In the genomic region with DNA sequence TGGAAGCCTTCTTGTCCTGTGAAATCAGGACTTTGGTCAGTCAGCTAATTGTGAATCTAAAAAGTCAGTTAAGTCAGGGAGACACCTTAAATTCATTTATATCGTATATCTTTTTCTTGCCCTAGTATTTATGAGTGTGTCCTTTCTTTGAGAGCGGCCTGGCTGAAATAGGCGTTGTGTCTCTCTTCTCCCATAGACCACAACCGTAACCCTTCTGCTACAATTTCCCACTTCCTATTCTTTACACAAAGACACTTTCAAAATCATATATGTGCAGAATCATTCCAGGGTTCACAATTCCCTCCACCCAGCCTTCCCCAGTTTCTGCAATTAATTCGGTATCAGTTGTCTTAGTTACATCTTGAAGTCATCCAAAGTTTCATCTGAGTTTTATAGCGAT, we compare ENCODE assay signal across 26 cellular contexts. TPM values are rescaled to one million over a fixed set of nuclear protein-coding genes. Genes with fewer than 3 reads are reported as not detected.
DNase-seq lines count a peak whose midpoint lies in the region; ATAC-seq and TF ChIP-seq lines count a peak whose summit lies in the region.
"Had no signal": no experiment of that assay in that cellular context is flagged by ENCODE, and none has a peak within 500 bp of the region (broad histone marks: within the 10 kb centered on the region; RNA-seq: fewer than 3 reads in every experiment).

No MANE protein-coding gene starts in this region.

- no peak overlapping the region for H3K27ac Mint-ChIP-seq in activated CD4-positive, alpha-beta T cell treated with anti-CD3 and anti-CD28 coated beads, Interleukin-2, amount 10 ng/mL, durations not matched to agents 7 days and 5 days
- H3K27ac Mint-ChIP-seq in T-cell: peak overlapping the region in 1 of 2 donors; percentile 13
- H3K27ac Mint-ChIP-seq in stimulated activated memory B cell treated with anti-CD40 and anti-IgM and Interleukin-4, amounts not matched to agents 10 μg/mL and 1 μg/mL and 100 μg/mL, for 72 hours: peak overlapping the region; percentile 29
- H3K27ac Mint-ChIP-seq in Calu3 (ENCODE audit: unreplicated experiment): no peak overlapping the region
- H3K27ac Mint-ChIP-seq: activated naive CD4-positive, alpha-beta T cell treated with anti-CD3 and anti-CD28 coated beads for 36 hours; stimulated activated naive CD8-positive, alpha-beta T cell treated with anti-CD3 and anti-CD28 coated beads, Interleukin-15, Interleukin-2, amounts not matched to agents 100 ng/mL and 50 ng/mL, for 24 hours had no signal

- intact Hi-C loops in Calu3 (cut with micrococcal nuclease; ENCODE audit: unreplicated experiment): no loop called here
- intact Hi-C loops in posterior vena cava (cut with DNase I): loop anchor here in 1 of 2 donors (5.0 kb wide), 1 partner anchor 85 kb away; no protein-coding TSS in a partner anchor

- POLR2A ChIA-PET in activated CD4-positive, alpha-beta T cell treated with anti-CD3 and anti-CD28 coated beads, Interleukin-2, amount 10 ng/mL, durations not matched to agents 7 days and 5 days (lab: Charles Lee): no interaction called here
- POLR2A ChIA-PET in T-cell (lab: Charles Lee): interaction anchor here in 1 of 2 donors (0.6 kb wide), 1 partner anchor 62 kb away, joined by 7 read pairs; no protein-coding TSS in a partner anchor

- TF ChIP-seq CTCF in Calu3 (IDR thresholded peaks at IDR 0.05; ENCODE audit: unreplicated experiment): no peak

- CTCF ChIA-PET in activated CD4-positive, alpha-beta T cell treated with anti-CD3 and anti-CD28 coated beads, Interleukin-2, amount 10 ng/mL, durations not matched to agents 7 days and 5 days (lab: Charles Lee): no interaction called here
- CTCF ChIA-PET in T-cell (lab: Charles Lee): no interaction called here
- CTCF ChIA-PET in Calu3 (lab: Charles Lee): interaction anchor here (0.5 kb wide), 1 partner anchor 378 kb away, joined by 3 read pairs; no protein-coding TSS in a partner anchor

- ATAC-seq in GM21423 (IDR thresholded peaks at IDR 0.05; ENCODE audit: unreplicated experiment) (peak; percentile 56), T-cell (replicated peaks in 1 of 4) (no peak), GM18868 (IDR thresholded peaks at IDR 0.05; ENCODE audit: unreplicated experiment) (no peak)
- no peak for ATAC-seq in stimulated activated memory B cell treated with anti-CD40 and anti-IgM and Interleukin-4, amounts not matched to agents 10 μg/mL and 1 μg/mL and 100 μg/mL, for 72 hours
- ATAC-seq: left colon, PC-3, right cardiac atrium had no signal

- peak overlapping the region; percentile 15 for H3K4me3 Mint-ChIP-seq in activated CD4-positive, alpha-beta T cell treated with anti-CD3 and anti-CD28 coated beads, Interleukin-2, amount 10 ng/mL, durations not matched to agents 7 days and 5 days
- H3K4me3 Mint-ChIP-seq in T-cell (peak overlapping the region in 2 of 3 donors; percentile 7 to 65), Calu3 (ENCODE audit: low read depth, unreplicated experiment) (no peak overlapping the region)
- H3K4me3 Mint-ChIP-seq in stimulated activated memory B cell treated with anti-CD40 and anti-IgM and Interleukin-4, amounts not matched to agents 10 μg/mL and 1 μg/mL and 100 μg/mL, for 72 hours: no peak overlapping the region
- H3K4me3 Mint-ChIP-seq: activated naive CD4-positive, alpha-beta T cell treated with anti-CD3 and anti-CD28 coated beads for 36 hours; activated T-cell treated with anti-CD3 and anti-CD28 coated beads, Interleukin-2, amount 50 U/mL, for 24 hours; stimulated activated naive CD8-positive, alpha-beta T cell treated with anti-CD3 and anti-CD28 coated beads, Interleukin-15, Interleukin-2, amounts not matched to agents 100 ng/mL and 50 ng/mL, for 24 hours had no signal

- H3K27me3 Mint-ChIP-seq in activated CD4-positive, alpha-beta T cell treated with anti-CD3 and anti-CD28 coated beads, Interleukin-2, amount 10 ng/mL, durations not matched to agents 7 days and 5 days: peaks cover 32% of the 10 kb centered on the region
- no peaks in the 10 kb centered on the region for H3K27me3 Mint-ChIP-seq in T-cell
- no peaks in the 10 kb centered on the region for H3K27me3 Mint-ChIP-seq in stimulated activated memory B cell treated with anti-CD40 and anti-IgM and Interleukin-4, amounts not matched to agents 10 μg/mL and 1 μg/mL and 100 μg/mL, for 72 hours
- H3K27me3 Mint-ChIP-seq in Calu3 (ENCODE audit: unreplicated experiment): no peaks in the 10 kb centered on the region
- H3K27me3 Mint-ChIP-seq: stimulated activated naive CD8-positive, alpha-beta T cell treated with anti-CD3 and anti-CD28 coated beads, Interleukin-15, Interleukin-2, amounts not matched to agents 100 ng/mL and 50 ng/mL, for 24 hours had no signal

- no peaks in the 10 kb centered on the region for H3K9me3 Mint-ChIP-seq in activated CD4-positive, alpha-beta T cell treated with anti-CD3 and anti-CD28 coated beads, Interleukin-2, amount 10 ng/mL, durations not matched to agents 7 days and 5 days
- no peaks in the 10 kb centered on the region for H3K9me3 Mint-ChIP-seq in T-cell
- H3K9me3 Mint-ChIP-seq in stimulated activated memory B cell treated with anti-CD40 and anti-IgM and Interleukin-4, amounts not matched to agents 10 μg/mL and 1 μg/mL and 100 μg/mL, for 72 hours: no peaks in the 10 kb centered on the region
- no peaks in the 10 kb centered on the region for H3K9me3 Mint-ChIP-seq in Calu3 (ENCODE audit: low read depth, unreplicated experiment)
- H3K9me3 Mint-ChIP-seq: activated naive CD4-positive, alpha-beta T cell treated with anti-CD3 and anti-CD28 coated beads for 36 hours; activated T-cell treated with anti-CD3 and anti-CD28 coated beads, Interleukin-2, amount 50 U/mL, for 24 hours; stimulated activated naive CD8-positive, alpha-beta T cell treated with anti-CD3 and anti-CD28 coated beads, Interleukin-15, Interleukin-2, amounts not matched to agents 100 ng/mL and 50 ng/mL, for 24 hours had no signal

- DNase-seq in activated CD4-positive, alpha-beta T cell treated with anti-CD3 and anti-CD28 coated beads, Interleukin-2, amount 10 ng/mL, durations not matched to agents 7 days and 5 days: no peak
- DNase-seq in activated CD4-positive, alpha-beta T cell treated with anti-CD3 and anti-CD28 coated beads, Interleukin-2, amount 50 U/mL, for 48 hours: no peak
- DNase-seq in T-cell: no peak
- DNase-seq in Calu3: no peak
- DNase-seq in posterior vena cava (ENCODE audit: low spot score): no peak
- DNase-seq: activated naive CD4-positive, alpha-beta T cell treated with anti-CD3 and anti-CD28 coated beads for 36 hours; activated T-cell treated with anti-CD3 and anti-CD28 coated beads, Interleukin-2, amount 50 U/mL, for 24 hours; CD4-positive, CD25-positive, alpha-beta regulatory T cell; central memory CD4-positive, alpha-beta T cell; dorsolateral prefrontal cortex; GDM1; head of caudate nucleus; left colon; mesenchymal stem cell; NCI-H1048; NCI-H187 treated with DMSO at 0.1 percent for 48 hours; pancreas; PC-3; right cardiac atrium; Right ventricle myocardium superior; stimulated activated CD4-positive, alpha-beta T cell treated with anti-CD3 and anti-CD28 coated beads, Interleukin-4, amount 100 ng/mL, for 24 hours; trophoblast cell had no signal

- no peaks in the 10 kb centered on the region for H3K36me3 Mint-ChIP-seq in activated CD4-positive, alpha-beta T cell treated with anti-CD3 and anti-CD28 coated beads, Interleukin-2, amount 10 ng/mL, durations not matched to agents 7 days and 5 days (ENCODE audit: low read depth)
- H3K36me3 Mint-ChIP-seq in T-cell (no peaks in the 10 kb centered on the region), Calu3 (ENCODE audit: insufficient read depth, unreplicated experiment) (no peaks in the 10 kb centered on the region)
- H3K36me3 Mint-ChIP-seq in stimulated activated memory B cell treated with anti-CD40 and anti-IgM and Interleukin-4, amounts not matched to agents 10 μg/mL and 1 μg/mL and 100 μg/mL, for 72 hours: no peaks in the 10 kb centered on the region
- H3K36me3 Mint-ChIP-seq: CD4-positive, CD25-positive, alpha-beta regulatory T cell had no signal

- peaks cover 37% of the 10 kb centered on the region for H3K4me1 Mint-ChIP-seq in activated CD4-positive, alpha-beta T cell treated with anti-CD3 and anti-CD28 coated beads, Interleukin-2, amount 10 ng/mL, durations not matched to agents 7 days and 5 days
- H3K4me1 Mint-ChIP-seq in T-cell (peaks cover 29 to 40% (median 39%) of the 10 kb centered on the region in 3 donors), Calu3 (ENCODE audit: low read depth, unreplicated experiment) (no peaks in the 10 kb centered on the region)
- H3K4me1 Mint-ChIP-seq in stimulated activated memory B cell treated with anti-CD40 and anti-IgM and Interleukin-4, amounts not matched to agents 10 μg/mL and 1 μg/mL and 100 μg/mL, for 72 hours: peaks cover 37% of the 10 kb centered on the region

- no TSS peak for BruUV-seq in Calu3 (replicated peaks; lab: Mats Ljungman, UMichigan)

RNA-seq across cellular contexts. Expression of a gene that starts 14.0 kb away (rescaled TPM):
- 100 to 1,000 TPM; 780 to 845 TPM for total RNA-seq in activated CD4-positive, alpha-beta T cell treated with anti-CD3 and anti-CD28 coated beads, Interleukin-2, amount 10 ng/mL, durations not matched to agents 7 days and 5 days
- total RNA-seq in T-cell (100 to 1,000 TPM; 205 to 265 (median 221) TPM), Calu3 (2022) (312 and 343 TPM in 2 replicates), posterior vena cava (10 to 100 TPM; 55.0 to 66.0 TPM)

RNA-seq across cellular contexts. Expression of a gene that starts 16.4 kb away (rescaled TPM):
- total RNA-seq in activated CD4-positive, alpha-beta T cell treated with anti-CD3 and anti-CD28 coated beads, Interleukin-2, amount 10 ng/mL, durations not matched to agents 7 days and 5 days: 10 to 100 TPM; 37.5 to 46.2 TPM
- 100 to 1,000 TPM in 3 of 5 donors, 10 to 100 TPM in 2; 96.1 to 135 (median 127) TPM for total RNA-seq in T-cell
- total RNA-seq in Calu3 (2022): 90.4 and 93.6 TPM in 2 replicates
- total RNA-seq in posterior vena cava: 10 to 100 TPM; 48.5 to 49.4 TPM

Comparison
In these comparisons a context has a peak if more than half of its experiments do, and no peak if none do; other contexts are left out.
1. H3K4me3 Mint-ChIP-seq: peak in activated CD4-positive, alpha-beta T cell treated with anti-CD3 and anti-CD28 coated beads, Interleukin-2, amount 10 ng/mL, durations not matched to agents 7 days and 5 days (single experiment) and T-cell (2 of 3); none in stimulated activated memory B cell treated with anti-CD40 and anti-IgM and Interleukin-4, amounts not matched to agents 10 μg/mL and 1 μg/mL and 100 μg/mL, for 72 hours (single experiment) and Calu3 (single experiment).